In genomic region chr1:55007626-55008025, GRCh38 we compare ENCODE assay signal across 19 cellular contexts. TPM values are rescaled to one million over a fixed set of nuclear protein-coding genes. Genes with fewer than 3 reads are reported as not detected.
DNase-seq lines count a peak whose midpoint lies in the region; ATAC-seq, FAIRE-seq and TF ChIP-seq lines count a peak whose summit lies in the region.
"Had no signal": no experiment of that assay in that cellular context is flagged by ENCODE, and none has a peak within 500 bp of the region (broad histone marks: within the 10 kb centered on the region; RNA-seq: fewer than 3 reads in every experiment).

No MANE protein-coding gene starts in this region.

- TF ChIP-seq CTCF in BJ (IDR thresholded peaks at IDR 0.05; ENCODE audit: insufficient read depth, low read depth, low read length) (no peak), bronchial epithelial cell (IDR thresholded peaks at IDR 0.05; ENCODE audit: insufficient read depth, low read length, severe bottlenecking) (no peak)

- ATAC-seq in GM19035 (IDR thresholded peaks at IDR 0.05; ENCODE audit: unreplicated experiment) (no peak), HG03025 (IDR thresholded peaks at IDR 0.05; ENCODE audit: low FRiP score, unreplicated experiment) (no peak)
- ATAC-seq: activated naive CD8-positive, alpha-beta T cell treated with anti-CD3 and anti-CD28 coated beads, Interleukin-2, amount 50 U/mL, for 24 hours; gastrocnemius medialis; T-cell had no signal

- DNase-seq in BJ (ENCODE audit: low read depth) (peak; percentile 42), MG63 (peak; percentile 74), bronchial epithelial cell (ENCODE audit: low read depth) (peak; percentile 86), kidney tubule cell (ENCODE audit: low spot score) (peak; percentile 88), ureter (ENCODE audit: low spot score) (no peak), NCI-H1436 (lab: John Stamatoyannopoulos, UW) (no peak)
- DNase-seq: activated CD4-positive, alpha-beta T cell treated with anti-CD3 and anti-CD28 coated beads for 1 hour; activated naive CD8-positive, alpha-beta T cell treated with anti-CD3 and anti-CD28 coated beads, Interleukin-2, amount 50 U/mL, for 24 hours; gastrocnemius medialis; NCI-H1436 treated with DMSO at 0.1 percent for 48 hours; NCI-H446 treated with DMSO at 0.1 percent for 48 hours; T-cell had no signal

- H3K27me3 ChIP-seq in BJ (ENCODE audit: control insufficient read depth, insufficient read depth, low read length) (no peaks in the 10 kb centered on the region; the same call in 1 of the 2 replicates), MG63 (no peaks in the 10 kb centered on the region), bronchial epithelial cell (ENCODE audit: control insufficient read depth, insufficient read depth, low read length) (no peaks in the 10 kb centered on the region)
- H3K27me3 ChIP-seq: gastrocnemius medialis had no signal

- POLR2A ChIA-PET in BJ (lab: Charles Lee): no interaction called here

- no peaks in the 10 kb centered on the region for H3K9me3 ChIP-seq in MG63
- H3K9me3 ChIP-seq: gastrocnemius medialis, tibial artery had no signal

- H3K4me3 ChIP-seq in BJ (ENCODE audit: low read depth, low read length) (no peak overlapping the region), MG63 (no peak overlapping the region), bronchial epithelial cell (ENCODE audit: low read depth, low read length) (no peak overlapping the region)
- H3K4me3 ChIP-seq: gastrocnemius medialis, K562, tibial artery had no signal

- CTCF ChIA-PET in BJ (lab: Yijun Ruan, JAX): interaction anchor here (1.0 to 16.5 kb wide), 4 partner anchors 11 to 62 kb away, joined by 6 to 307 read pairs (median 30); partner anchors contain the start of gene BSND

- peak; percentile 94 for FAIRE-seq in bronchial epithelial cell (lab: Jason Lieb, UNC)
- FAIRE-seq: islet of Langerhans, K562 had no signal

- H3K36me3 ChIP-seq in BJ (ENCODE audit: control insufficient read depth, insufficient read depth, low read length) (no peaks in the 10 kb centered on the region), MG63 (no peaks in the 10 kb centered on the region), bronchial epithelial cell (ENCODE audit: control insufficient read depth, insufficient read depth, low read length) (no peaks in the 10 kb centered on the region)
- H3K36me3 ChIP-seq: gastrocnemius medialis, tibial artery had no signal

RNA-seq across cellular contexts. Expression of gene BSND, which starts 8.9 kb away (rescaled TPM):
- polyA plus RNA-seq in BJ (2011; rRNA removed): not detected in 2 replicates
- polyA minus RNA-seq in BJ (2011; rRNA and poly(A)+ RNA removed): not detected in 2 replicates
- total RNA-seq in MG63 (2014; rRNA removed; shearing (Covaris generic); ENCODE audit: low replicate concordance): not detected in 2 replicates
- under 0.01 TPM in 1 of 2 replicates, not detected in the other for total RNA-seq in bronchial epithelial cell
- not detected for total RNA-seq in ureter
- total RNA-seq: dermis microvascular lymphatic vessel endothelial cell, gastrocnemius medialis, K562, T-cell had no signal
- polyA plus RNA-seq: CD14-positive monocyte, K562 had no signal

RNA-seq across cellular contexts. Expression of gene TMEM61, which starts 27.2 kb away (rescaled TPM):
- polyA plus RNA-seq in BJ (2011; rRNA removed): not detected in 2 replicates
- not detected in 2 replicates for polyA minus RNA-seq in BJ (2011; rRNA and poly(A)+ RNA removed)
- total RNA-seq in MG63 (2014; rRNA removed; shearing (Covaris generic); ENCODE audit: low replicate concordance): not detected in 2 replicates
- total RNA-seq in bronchial epithelial cell (2.9 and 4.2 TPM in 2 replicates), ureter (1.4 TPM)
- total RNA-seq: K562, T-cell had no signal
- polyA plus RNA-seq: CD14-positive monocyte, K562 had no signal

RNA-seq across cellular contexts. Expression of gene PCSK9, which starts 31.7 kb away (rescaled TPM):
- 0.07 and 0.11 TPM in 2 replicates for polyA plus RNA-seq in BJ (2011; rRNA removed)
- 0.10 and 0.19 TPM in 2 replicates for polyA minus RNA-seq in BJ (2011; rRNA and poly(A)+ RNA removed)
- total RNA-seq in MG63 (2014; rRNA removed; shearing (Covaris generic); ENCODE audit: low replicate concordance): not detected in 2 replicates
- total RNA-seq in bronchial epithelial cell (5.8 and 11.3 TPM in 2 replicates), ureter (0.16 TPM)
- polyA plus RNA-seq: CD14-positive monocyte had no signal

Comparison
In these comparisons a context has a peak if more than half of its experiments do, and no peak if none do; other contexts are left out.
1. DNase-seq: peak in BJ (single experiment), MG63 (single experiment), bronchial epithelial cell (single experiment) and kidney tubule cell (single experiment); none in ureter (single experiment) and NCI-H1436 (single experiment).